8 cellular contexts compared by ENCODE assay signal in genomic region chr2:152335016-152335850, GRCh38. TPM values are rescaled to one million over a fixed set of nuclear protein-coding genes. Genes with fewer than 3 reads are reported as not detected.
DNase-seq lines count a peak whose midpoint lies in the region; ATAC-seq and TF ChIP-seq lines count a peak whose summit lies in the region.

Gene FMNL2 (plus strand): TSS chr2:152335174.

- no peaks in the 10 kb centered on the region for H3K9me3 ChIP-seq in heart left ventricle
- H3K9me3 ChIP-seq in ovary = no peaks in the 10 kb centered on the region
- no peaks in the 10 kb centered on the region for H3K9me3 ChIP-seq in uterus

- H3K36me3 ChIP-seq in heart left ventricle (no peaks in the 10 kb centered on the region), ovary (no peaks in the 10 kb centered on the region), uterus (no peaks in the 10 kb centered on the region)

- peak in 1 of 2 donors; percentile 74 for TF ChIP-seq POLR2A in heart left ventricle (IDR thresholded peaks at IDR 0.05)
- TF ChIP-seq POLR2A in ovary (IDR thresholded peaks at IDR 0.05) = peak; percentile 51
- TF ChIP-seq POLR2A in uterus (IDR thresholded peaks at IDR 0.05) = peak; percentile 76 to 77

- H3K27me3 ChIP-seq in heart left ventricle (no peaks in the 10 kb centered on the region), ovary (no peaks in the 10 kb centered on the region), uterus (no peaks in the 10 kb centered on the region)

- ATAC-seq in GM21737 (IDR thresholded peaks at IDR 0.05; ENCODE audit: unreplicated experiment) (peak; percentile 88), heart left ventricle (peak; percentile 81 to 96 (median 94))

- H3K4me3 ChIP-seq in heart left ventricle (peak within 1 kb of the TSS; percentile 73 to 99 (median 94)), ovary (peak within 1 kb of the TSS; percentile 89), uterus (peak within 1 kb of the TSS; percentile 54 to 97)

- WGBS in heart left ventricle, 4 donors = 0 to 1% (median 0%) methylated on average over 6 to 103 of the region's 103 CpGs
- WGBS in ovary, 3 donors = 0 to 1% (median 1%) methylated on average over 48 to 103 of the region's 103 CpGs

- peak in 7 of 12 donors; percentile 8 to 46 (median 13) for TF ChIP-seq CTCF in heart left ventricle (IDR thresholded peaks at IDR 0.05)
- no peak for TF ChIP-seq CTCF in ovary (IDR thresholded peaks at IDR 0.05)
- TF ChIP-seq CTCF in uterus (IDR thresholded peaks at IDR 0.05) = peak in 1 of 4 experiments; percentile 23

- H3K27ac ChIP-seq in heart left ventricle = peak within 1 kb of the TSS; percentile 63 to 86 (median 79)
- peak within 1 kb of the TSS; percentile 83 to 89 for H3K27ac ChIP-seq in ovary
- H3K27ac ChIP-seq in uterus = peak within 1 kb of the TSS; percentile 86 to 87

- intact Hi-C loops in heart left ventricle (cut with DNase I) = loop anchor here in 9 of 10 donors (2.0 to 10.0 kb wide), 16 partner anchors 70 to 300 kb away; partner anchors contain the start of gene STAM2 (in 1 of the 9)
- intact Hi-C loops in ovary (cut with DNase I) = loop anchor here in 3 of 4 donors (5.0 to 10.0 kb wide), 5 partner anchors 130 to 310 kb away; no protein-coding TSS in a partner anchor
- intact Hi-C loops in uterus (cut with DNase I; ENCODE audit: low total_unique reads) = loop anchor here (10.0 kb wide), 1 partner anchor 300 kb away; no protein-coding TSS in a partner anchor

- TF ChIP-seq EP300 in Ishikawa (IDR thresholded peaks at IDR 0.05; ENCODE audit: borderline replicate concordance) = no peak
- no peak for TF ChIP-seq EP300 in ovary (IDR thresholded peaks at IDR 0.05)

- DNase-seq in GDM1 (lab: John Stamatoyannopoulos, UW) (peak; percentile 62), RKO (ENCODE audit: low spot score) (peak; percentile 89), amniotic epithelial cell (ENCODE audit: low read depth) (peak; percentile 57), heart left ventricle (peak; percentile 84 to 90 (median 86)), ovary (peak; percentile 86 to 90 (median 88)), uterus (peak; percentile 83 to 86)

- H3K4me1 ChIP-seq in heart left ventricle = peaks cover 0 to 32% (median 10%) of the 10 kb centered on the region in 12 donors
- H3K4me1 ChIP-seq in ovary (ENCODE audit: insufficient read depth) = peaks cover 6% of the 10 kb centered on the region
- H3K4me1 ChIP-seq in uterus = no peaks in the 10 kb centered on the region

- no peak for TF ChIP-seq RAD21 in Ishikawa (IDR thresholded peaks at IDR 0.05; ENCODE audit: low read depth)

TF ChIP-seq in Ishikawa, 13 proteins besides CTCF, POLR2A, EP300 and RAD21:
- TF ChIP-seq FOXM1 (IDR thresholded peaks at IDR 0.05; ENCODE audit: borderline replicate concordance, low read depth) (no peak), TEAD4 (IDR thresholded peaks at IDR 0.05) (no peak; the same call in 1 of the 2 replicates), CEBPB (IDR thresholded peaks at IDR 0.05) (no peak), CREB1 (IDR thresholded peaks at IDR 0.05; ENCODE audit: low read depth) (peak; percentile 17; the same call in 1 of the 2 replicates), EGR1 (IDR thresholded peaks at IDR 0.05) (peak; percentile 71), USF1 (IDR thresholded peaks at IDR 0.05) (peak; percentile 57), REST (IDR thresholded peaks at IDR 0.05; ENCODE audit: low read depth) (no peak), TAF1 (IDR thresholded peaks at IDR 0.05; ENCODE audit: low read depth) (peak; percentile 96), ZBTB7A (IDR thresholded peaks at IDR 0.05; ENCODE audit: low read depth) (no peak; the same call in none of the 2 replicates), MAX (IDR thresholded peaks at IDR 0.05) (peak; percentile 9; the same call in 1 of the 2 replicates), YY1 (IDR thresholded peaks at IDR 0.05; ENCODE audit: low read depth) (0 out of 2 replicates have a peak, but pooled peaks have one; percentile 29), TCF12 (IDR thresholded peaks at IDR 0.05; ENCODE audit: low read depth) (peak; percentile 27; the same call in 1 of the 2 replicates), NFIC (IDR thresholded peaks at IDR 0.05) (no peak)

RNA-seq across cellular contexts. Expression of gene FMNL2, which starts in this region (rescaled TPM):
- 10 to 100 TPM in 2 of 9 donors, 1 to 10 TPM in 7; 4.7 to 19.4 (median 5.5) TPM for total RNA-seq in heart left ventricle
- 1 to 10 TPM; 5.1 to 6.7 TPM for polyA plus RNA-seq in heart left ventricle
- total RNA-seq in ovary = 10 to 100 TPM; 30.3 to 89.1 (median 53.6) TPM
- 10 to 100 TPM; 37.9 to 42.0 TPM for polyA plus RNA-seq in ovary
- 10 to 100 TPM in 3 of 4 donors, 1 to 10 TPM in 1; 10.0 to 66.9 (median 33.4) TPM for total RNA-seq in uterus

Comparison
In these comparisons a context has a peak if more than half of its experiments do, and no peak if none do; other contexts are left out.
1. Peak in every context shown above with its lines: DNase-seq, ATAC-seq, H3K4me3 ChIP-seq and H3K27ac ChIP-seq.
2. RNA of gene FMNL2 (polyA plus RNA-seq): 37.9 to 42.0 TPM in ovary; 5.1 to 6.7 TPM in heart left ventricle; every median in the first group is over 4 times any median in the second.
3. CTCF ChIP-seq: peak in heart left ventricle (7 of 12); none in ovary (0 of 3).